Comparison of ENCODE assay signal across 8 cellular contexts in the genomic region with DNA sequence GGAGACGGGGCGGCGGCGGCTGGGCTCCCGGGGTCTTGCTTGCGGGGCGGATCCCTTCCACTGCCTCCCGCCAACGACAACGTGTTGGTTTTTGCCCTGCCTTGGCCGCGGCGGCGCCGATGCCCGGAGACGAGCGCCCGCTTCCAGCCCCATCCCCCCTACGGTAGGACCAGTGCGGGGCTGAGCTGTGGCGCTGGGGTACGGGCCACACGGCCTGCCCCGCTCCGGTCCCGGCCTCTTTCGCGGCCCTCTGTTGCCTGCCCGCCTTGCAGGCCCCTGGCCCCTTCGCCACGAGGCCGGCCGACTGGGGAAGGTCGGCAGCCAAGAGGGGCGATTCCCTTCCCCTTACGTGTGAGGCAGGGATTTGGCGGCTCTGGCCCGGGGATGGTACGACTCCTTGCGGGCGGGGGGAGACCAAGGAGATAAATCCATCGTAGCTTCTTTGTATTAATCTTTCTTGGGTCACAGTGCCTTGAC.
DNase-seq lines count a peak whose midpoint lies in the region; ATAC-seq and TF ChIP-seq lines count a peak whose summit lies in the region.

No MANE protein-coding gene starts in this region.

- H3K4me3 ChIP-seq in KMS-11 (IDR thresholded peaks at IDR 0.05; ENCODE audit: insufficient read depth, low read depth, low read length) = peak overlapping the region; percentile 3
- H3K4me3 ChIP-seq in mucosa of rectum (ENCODE audit: low read length in 2 of 2) = peak overlapping the region; percentile 62 to 93
- peak overlapping the region; percentile 77 to 90 for H3K4me3 ChIP-seq in stomach smooth muscle (ENCODE audit: low read length in 2 of 2)

- H4K20me1 ChIP-seq in KMS-11 (ENCODE audit: insufficient read depth) = peaks cover 49% of the 10 kb centered on the region

- H3K9ac ChIP-seq in KMS-11 (peak overlapping the region; percentile 97), mucosa of rectum (ENCODE audit: low read depth in 1 of 2, low read length in 2 of 2) (peak overlapping the region; percentile 94 to 98), stomach smooth muscle (ENCODE audit: low read length in 2 of 2) (peak overlapping the region; percentile 93)

- TF ChIP-seq CTCF in KMS-11 (conservative IDR thresholded peaks at IDR 0.05; ENCODE audit: low read depth, low read length) = no peak

- H3K4me2 ChIP-seq in KMS-11 = peak overlapping the region; percentile 97

- DNase-seq in ELF-1 (ENCODE audit: low read depth, low spot score) (peak; percentile 56), epithelial cell of prostate (ENCODE audit: low read depth, low spot score) (no peak), GDM1 (lab: John Stamatoyannopoulos, UW) (no peak)
- DNase-seq in activated CD4-positive, alpha-beta T cell treated with anti-CD3 and anti-CD28 coated beads, Interleukin-2, amount 50 U/mL, for 48 hours = peak; percentile 35 to 47

- H3K79me2 ChIP-seq in KMS-11 (ENCODE audit: insufficient read depth, low read depth) = peaks cover 55% of the 10 kb centered on the region

- peak overlapping the region; percentile 69 for H3K27ac ChIP-seq in KMS-11
- peak overlapping the region; percentile 85 for H3K27ac ChIP-seq in epithelial cell of prostate
- H3K27ac ChIP-seq in mucosa of rectum (ENCODE audit: low read depth in 2 of 2, low read length in 2 of 2) = peak overlapping the region; percentile 89 to 98
- peak overlapping the region; percentile 84 for H3K27ac ChIP-seq in stomach smooth muscle (ENCODE audit: low read length)

- H3K27me3 ChIP-seq in KMS-11 (ENCODE audit: insufficient read depth, low read depth) = no peaks in the 10 kb centered on the region
- no peaks in the 10 kb centered on the region for H3K27me3 ChIP-seq in mucosa of rectum (ENCODE audit: control insufficient read depth in 2 of 2, insufficient read depth in 2 of 2, low read length in 2 of 2)
- H3K27me3 ChIP-seq in stomach smooth muscle (ENCODE audit: control insufficient read depth in 1 of 2, insufficient read depth in 2 of 2, low read length in 2 of 2) = no peaks in the 10 kb centered on the region

- H3K36me3 ChIP-seq in KMS-11 (ENCODE audit: insufficient read depth) (peaks cover 3% of the 10 kb centered on the region; the same call in 1 of the 2 replicates), mucosa of rectum (ENCODE audit: control insufficient read depth in 2 of 2, insufficient read depth in 2 of 2, low read length in 2 of 2) (peaks cover 7 to 13% of the 10 kb centered on the region in 2 donors), stomach smooth muscle (ENCODE audit: control insufficient read depth in 2 of 2, insufficient read depth in 2 of 2, low read length in 2 of 2) (peaks cover 3 to 5% of the 10 kb centered on the region in 2 donors)

- H2AFZ ChIP-seq in KMS-11 (ENCODE audit: low read depth) = peak overlapping the region; percentile 91; the same call in 1 of the 2 replicates

- no peaks in the 10 kb centered on the region for H3K9me3 ChIP-seq in mucosa of rectum (ENCODE audit: control insufficient read depth in 2 of 2, low read length in 2 of 2)
- H3K9me3 ChIP-seq in stomach smooth muscle (ENCODE audit: control insufficient read depth in 2 of 2, low read length in 2 of 2) = no peaks in the 10 kb centered on the region

- H3K4me1 ChIP-seq in KMS-11 (ENCODE audit: low read depth, poor library complexity, severe bottlenecking) = peaks cover 40% of the 10 kb centered on the region
- H3K4me1 ChIP-seq in mucosa of rectum (ENCODE audit: control insufficient read depth in 2 of 2, insufficient read depth in 2 of 2, low read length in 2 of 2) = peaks cover 27 to 31% of the 10 kb centered on the region in 2 donors
- H3K4me1 ChIP-seq in stomach smooth muscle (ENCODE audit: control insufficient read depth, insufficient read depth, low read length) = peaks cover 52% of the 10 kb centered on the region

- ATAC-seq in GM21619 (IDR thresholded peaks at IDR 0.05; ENCODE audit: unreplicated experiment) = peak; percentile 15

Comparison
In these comparisons a context has a peak if more than half of its experiments do, and no peak if none do; other contexts are left out.
1. DNase-seq: peak in ELF-1 (single experiment) and activated CD4-positive, alpha-beta T cell treated with anti-CD3 and anti-CD28 coated beads, Interleukin-2, amount 50 U/mL, for 48 hours (2 of 2); none in epithelial cell of prostate (single experiment) and GDM1 (single experiment).
2. H3K4me3 ChIP-seq: peak in every context shown above with its lines; median percentile 84 in stomach smooth muscle; 78 in mucosa of rectum; 3 in KMS-11.
3. Peak in every context shown above with its lines, with median percentiles within 50 percentile points of each other: H3K27ac ChIP-seq and H3K9ac ChIP-seq.